Comparison of ENCODE assay signal across 1 cellular context in genomic region chr5:82356808-82357671, GRCh38.
TF ChIP-seq lines count a peak whose summit lies in the region.

No MANE protein-coding gene starts in this region.

TF ChIP-seq in K562, 482 proteins besides CTCF, POLR2A, EP300 and RAD21 (continued from another document and continues in another):
- TF ChIP-seq U2AF1 (optimal IDR thresholded peaks at IDR 0.05; ENCODE audit: low read depth, low read length) (no peak), ZBTB12 (CRISPR knock-in tag; IDR thresholded peaks at IDR 0.05) (no peak), ZNF143 (CRISPR knock-in tag; IDR thresholded peaks at IDR 0.05) (no peak), EGR1 (conservative IDR thresholded peaks at IDR 0.05) (peak; percentile 49; the same call in 1 of the 2 replicates), LARP7 (IDR thresholded peaks at IDR 0.05) (no peak), CREB3L1 (IDR thresholded peaks at IDR 0.05; ENCODE audit: borderline replicate concordance, low read depth) (peak; percentile 64), ZNF217 (CRISPR knock-in tag; IDR thresholded peaks at IDR 0.05) (0 out of 2 replicates have a peak, but pooled peaks have one; percentile 41), GABPA (tag; conservative IDR thresholded peaks at IDR 0.05; ENCODE audit: low read depth) (peak; percentile 80), DPF2 (IDR thresholded peaks at IDR 0.05) (peak; percentile 94), GATA2 (CRISPR knock-in tag; IDR thresholded peaks at IDR 0.05) (peak; percentile 79), MAFF (IDR thresholded peaks at IDR 0.05; ENCODE audit: low read length) (peak; percentile 38; the same call in 1 of the 2 replicates), ZBTB7A (IDR thresholded peaks at IDR 0.05; ENCODE audit: borderline replicate concordance, control insufficient read depth, low read depth, low read length) (peak; percentile 93; the same call in 1 of the 2 replicates), PHF8 (IDR thresholded peaks at IDR 0.05; ENCODE audit: borderline replicate concordance, low read length) (peak; percentile 23; the same call in 1 of the 2 replicates), NCOR1 (IDR thresholded peaks at IDR 0.05) (peak; percentile 81), CCNT2 (IDR thresholded peaks at IDR 0.05; ENCODE audit: borderline replicate concordance, extremely low read depth, insufficient read length, low read depth, low read length) (peak; percentile 22), NFE2L1 (tag; IDR thresholded peaks at IDR 0.05; ENCODE audit: borderline replicate concordance, low read depth) (no peak), KDM4B (IDR thresholded peaks at IDR 0.05; ENCODE audit: borderline replicate concordance in 2 of 2, low read depth in 1 of 2) (peak in 1 of 2 experiments; percentile 77; a peak in 1 of 4 replicates), ARHGAP35 (IDR thresholded peaks at IDR 0.05; ENCODE audit: partially characterized antibody) (no peak), POU5F1 (IDR thresholded peaks at IDR 0.05; ENCODE audit: borderline replicate concordance, low read depth, low read length, partially characterized antibody) (no peak), CREB1 (IDR thresholded peaks at IDR 0.05) (peak; percentile 57; the same call in 1 of the 2 replicates), CREB1 (CRISPR knock-in tag; IDR thresholded peaks at IDR 0.05) (no peak), KAT2B (IDR thresholded peaks at IDR 0.05; ENCODE audit: low read depth, low read length) (no peak), CBX1 (IDR thresholded peaks at IDR 0.05; ENCODE audit: low read depth) (peak; percentile 73), ZBTB11 (CRISPR knock-in tag; IDR thresholded peaks at IDR 0.05) (peak in 1 of 3 experiments; percentile 79; a peak in 2 of 6 replicates), L3MBTL2 (IDR thresholded peaks at IDR 0.05) (peak; percentile 95), JUND (IDR thresholded peaks at IDR 0.05; ENCODE audit: borderline replicate concordance, low read depth, low read length) (peak; percentile 85), JUND (tag; IDR thresholded peaks at IDR 0.05; ENCODE audit: borderline replicate concordance, low read depth, low read length) (peak; percentile 78; the same call in 2 of the 3 replicates), ARID3A (IDR thresholded peaks at IDR 0.05; ENCODE audit: borderline replicate concordance, low read depth, low read length) (0 out of 2 replicates have a peak, but pooled peaks have one; percentile 35), EZH2 (IDR thresholded peaks at IDR 0.05; ENCODE audit: borderline replicate concordance, low read depth, low read length) (no peak), HES1 (IDR thresholded peaks at IDR 0.05; ENCODE audit: low read depth) (peak; percentile 47; the same call in 1 of the 2 replicates), TBP (optimal IDR thresholded peaks at IDR 0.05; ENCODE audit: low read depth, low read length) (peak; percentile 67), RBM34 (IDR thresholded peaks at IDR 0.05; ENCODE audit: borderline replicate concordance, insufficient read depth, low read length) (no peak), TCF3 (CRISPR knock-in tag; IDR thresholded peaks at IDR 0.05) (peak; percentile 82), ZNF347 (CRISPR knock-in tag; IDR thresholded peaks at IDR 0.05; ENCODE audit: low read depth) (no peak), CHD4 (IDR thresholded peaks at IDR 0.05; ENCODE audit: insufficient read depth, insufficient replicate concordance, low read depth, low read length, poor library complexity, severe bottlenecking) (peak; percentile 99), GABPB1 (CRISPR knock-in tag; IDR thresholded peaks at IDR 0.05) (peak; percentile 61; the same call in 1 of the 2 replicates), TAL1 (IDR thresholded peaks at IDR 0.05) (peak; percentile 69), ESRRA (IDR thresholded peaks at IDR 0.05; ENCODE audit: borderline replicate concordance, low read depth) (peak; percentile 70), CHCHD3 (CRISPR knock-in tag; IDR thresholded peaks at IDR 0.05) (no peak), NR2C1 (IDR thresholded peaks at IDR 0.05) (peak; percentile 51; the same call in 1 of the 2 replicates), NR2C1 (tag; IDR thresholded peaks at IDR 0.05) (peak; percentile 65), CTBP1 (IDR thresholded peaks at IDR 0.05; ENCODE audit: borderline replicate concordance) (peak; percentile 96), MAX (CRISPR knock-in tag; IDR thresholded peaks at IDR 0.05) (peak; percentile 66; the same call in 1 of the 2 replicates), HNRNPK (IDR thresholded peaks at IDR 0.05; ENCODE audit: low read depth, low read length, poor library complexity, severe bottlenecking) (no peak), POLR2G (IDR thresholded peaks at IDR 0.05; ENCODE audit: low read depth, low read length) (0 out of 2 replicates have a peak, but pooled peaks have one; percentile 14), RBM25 (IDR thresholded peaks at IDR 0.05; ENCODE audit: low read depth, low read length, severe bottlenecking) (peak; percentile 99), MAFK (IDR thresholded peaks at IDR 0.05; ENCODE audit: low read length) (peak; percentile 35; the same call in 1 of the 2 replicates), DEAF1 (CRISPR knock-in tag; IDR thresholded peaks at IDR 0.05) (no peak), CC2D1A (IDR thresholded peaks at IDR 0.05) (peak; percentile 33; the same call in 1 of the 2 replicates), BCL6 (CRISPR knock-in tag; IDR thresholded peaks at IDR 0.05) (no peak), ID3 (CRISPR knock-in tag; IDR thresholded peaks at IDR 0.05) (no peak), ID3 (tag; IDR thresholded peaks at IDR 0.05) (peak; percentile 25), ZSCAN29 (IDR thresholded peaks at IDR 0.05) (no peak), EP400 (IDR thresholded peaks at IDR 0.05) (peak; percentile 73), VEZF1 (CRISPR knock-in tag; IDR thresholded peaks at IDR 0.05) (peak; percentile 98), MIER1 (IDR thresholded peaks at IDR 0.05; ENCODE audit: low read depth) (peak; percentile 12; the same call in 1 of the 2 replicates), MTA3 (IDR thresholded peaks at IDR 0.05; ENCODE audit: borderline replicate concordance) (0 out of 2 replicates have a peak, but pooled peaks have one; percentile 47), RNF2 (IDR thresholded peaks at IDR 0.05) (peak; percentile 62), MTA2 (IDR thresholded peaks at IDR 0.05; ENCODE audit: low read depth) (peak; percentile 48), TRIM28 (IDR thresholded peaks at IDR 0.05) (no peak), TCF7 (IDR thresholded peaks at IDR 0.05; ENCODE audit: borderline replicate concordance) (peak; percentile 90), SREBF1 (IDR thresholded peaks at IDR 0.05; ENCODE audit: borderline replicate concordance, low read depth, low read length) (no peak), RUNX1 (IDR thresholded peaks at IDR 0.05; ENCODE audit: low read depth) (no peak), SMARCA5 (IDR thresholded peaks at IDR 0.05) (peak; percentile 91), SRF (CRISPR knock-in tag; IDR thresholded peaks at IDR 0.05) (peak in 1 of 2 experiments; percentile 45; a peak in 1 of 4 replicates), ZNF232 (CRISPR knock-in tag; IDR thresholded peaks at IDR 0.05) (no peak), BHLHE40 (IDR thresholded peaks at IDR 0.05; ENCODE audit: low read length) (0 out of 2 replicates have a peak, but pooled peaks have one; percentile 5), SP2 (IDR thresholded peaks at IDR 0.05; ENCODE audit: extremely low read depth, low read depth, low read length, poor library complexity, severe bottlenecking) (no peak), CREM (IDR thresholded peaks at IDR 0.05; ENCODE audit: low read depth) (peak; percentile 74), ZNF121 (CRISPR knock-in tag; conservative IDR thresholded peaks at IDR 0.05) (peak; percentile 39; the same call in 1 of the 2 replicates)
